Comparison of ENCODE assay signal across 28 cellular contexts in the genomic region with DNA sequence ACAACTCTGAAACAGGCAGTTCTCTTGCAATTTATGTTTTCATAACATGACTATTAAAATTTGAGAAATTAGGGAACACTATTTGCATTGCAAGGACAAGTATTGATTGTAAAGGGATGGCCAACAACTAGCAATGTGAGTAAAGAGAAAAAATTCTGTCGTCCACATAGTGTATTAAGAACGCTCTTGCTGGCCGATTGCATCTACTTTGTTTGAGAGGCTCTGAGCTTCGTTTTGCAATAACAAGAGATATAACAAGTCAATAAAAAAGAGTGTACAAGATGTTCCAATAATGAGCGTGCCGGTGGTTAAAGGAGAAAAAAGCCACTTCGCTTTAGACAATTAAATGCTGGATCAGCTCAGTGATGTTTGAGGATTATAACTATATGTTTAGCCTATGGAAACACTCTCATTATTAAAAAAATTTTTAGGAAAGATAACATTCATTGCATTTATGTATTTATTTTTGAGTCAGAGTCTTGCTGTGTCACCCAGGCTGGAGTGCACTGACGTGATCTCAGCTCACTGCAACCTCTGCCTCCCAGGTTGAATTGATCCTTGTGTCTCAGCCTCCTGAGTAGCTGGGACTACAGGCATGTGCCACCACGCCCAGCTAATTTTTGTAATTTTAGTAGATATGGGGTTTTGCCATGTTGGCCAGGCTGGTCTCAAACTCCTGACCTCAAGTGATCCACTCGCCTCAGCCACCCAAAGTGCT. TPM values are rescaled to one million over a fixed set of nuclear protein-coding genes. Genes with fewer than 3 reads are reported as not detected.
"Had no signal": no experiment of that assay in that cellular context is flagged by ENCODE, and none has a peak within 500 bp of the region (broad histone marks: within the 10 kb centered on the region; RNA-seq: fewer than 3 reads in every experiment).

No MANE protein-coding gene starts in this region.

- H3K4me1 ChIP-seq: neural progenitor cell, parathyroid adenoma, psoas muscle, spleen, suprapubic skin, testis, tibial artery, transverse colon, upper lobe of right lung, uterus had no signal

- H3K4me3 ChIP-seq: neural progenitor cell, ovary, psoas muscle, skin epidermis, smooth muscle cell, spleen, suprapubic skin, testis, tibial artery, transverse colon, upper lobe of right lung, uterus had no signal

- H3K36me3 ChIP-seq: neural progenitor cell, ovary, spleen, suprapubic skin, tibial artery, transverse colon, upper lobe of right lung, uterus had no signal

- H3K9me3 ChIP-seq: ovary, psoas muscle, spleen, suprapubic skin, testis, tibial artery, transverse colon, upper lobe of right lung, uterus had no signal

- H3K27ac ChIP-seq: neural progenitor cell, ovary, parathyroid adenoma, psoas muscle, skin epidermis, spleen, suprapubic skin, testis, tibial artery, transverse colon, upper lobe of right lung, uterus had no signal

- H3K27me3 ChIP-seq: neural progenitor cell, ovary, spleen, suprapubic skin, testis, tibial artery, transverse colon, upper lobe of right lung, uterus had no signal

- DNase-seq: natural killer cell; occipital lobe; ovary; posterior cingulate gyrus; psoas muscle; right cardiac atrium; spleen; stimulated activated CD4-positive, alpha-beta T cell treated with anti-CD3 and anti-CD28 coated beads, Interleukin-12 subunit alpha, Interleukin-12 subunit beta, amount 100 ng/mL, for 4 hours; stimulated activated CD4-positive, alpha-beta T cell treated with anti-CD3 and anti-CD28 coated beads, Interleukin-1b, Interleukin-23, amount 100 ng/mL, for 48 hours; stimulated activated CD4-positive, alpha-beta T cell treated with anti-CD3 and anti-CD28 coated beads, Interleukin-4, amount 100 ng/mL, for 1 hour; stimulated activated CD4-positive, alpha-beta T cell treated with anti-CD3 and anti-CD28 coated beads, Interleukin-4, amount 100 ng/mL, for 4 hours; stimulated activated CD8-positive, alpha-beta memory T cell treated with anti-CD3 and anti-CD28 coated beads, Interleukin-4, amount 100 ng/mL, for 48 hours; stimulated activated naive CD4-positive, alpha-beta T cell; stimulated activated naive CD8-positive, alpha-beta T cell treated with anti-CD3 and anti-CD28 coated beads, Interleukin-15, amount 100 ng/mL, for 72 hours; stimulated activated naive CD8-positive, alpha-beta T cell treated with anti-CD3 and anti-CD28 coated beads, Interleukin-15, Interleukin-2, amounts not matched to agents 100 U/mL and 50 U/mL, for 24 hours; substantia nigra; testis; tibial artery; transverse colon; upper lobe of right lung; uterus had no signal

- ATAC-seq: natural killer cell; psoas muscle; right cardiac atrium; sciatic nerve; stimulated activated memory B cell treated with anti-CD40 and anti-IgM and Interleukin-4, amounts not matched to agents 10 μg/mL and 1 μg/mL and 100 μg/mL, for 72 hours; stimulated activated naive CD8-positive, alpha-beta T cell treated with anti-CD3 and anti-CD28 coated beads, Interleukin-15, amount 100 ng/mL, for 72 hours; stimulated activated naive CD8-positive, alpha-beta T cell treated with anti-CD3 and anti-CD28 coated beads, Interleukin-15, Interleukin-2, amounts not matched to agents 100 U/mL and 50 U/mL, for 24 hours; upper lobe of right lung had no signal

RNA-seq across cellular contexts. Expression of a gene that starts 19.2 kb away (rescaled TPM):
- total RNA-seq: natural killer cell had no signal
